In genomic region chr19:12052571-12053169, GRCh38 we compare ENCODE assay signal across 7 cellular contexts. TPM values are rescaled to one million over a fixed set of nuclear protein-coding genes. Genes with fewer than 3 reads are reported as not detected.
DNase-seq lines count a peak whose midpoint lies in the region; ATAC-seq and TF ChIP-seq lines count a peak whose summit lies in the region.

ZNF878 (minus strand) TSS chr19:12052961; CDS start chr19:12052801, 160 bp downstream.

- H3K27ac Mint-ChIP-seq in activated CD4-positive, alpha-beta T cell treated with anti-CD3 and anti-CD28 coated beads for 36 hours: peak within 1 kb of the TSS; percentile 2

- H3K9me3 ChIP-seq in duodenal mucosa (ENCODE audit: control insufficient read depth in 1 of 2, low read length in 2 of 2) (peaks cover 0 to 2% of the 10 kb centered on the region in 2 donors), liver (ENCODE audit: control insufficient read depth in 4 of 4, low read length in 3 of 4) (peaks cover 0 to 2% (median under 1%) of the 10 kb centered on the region in 4 donors)

- H3K4me1 ChIP-seq in duodenal mucosa (ENCODE audit: control insufficient read depth in 1 of 2, insufficient read depth in 2 of 2, low read length in 2 of 2): peaks cover 4 to 9% of the 10 kb centered on the region in 2 donors
- peaks cover 0 to 17% (median 5%) of the 10 kb centered on the region in 4 donors for H3K4me1 ChIP-seq in liver (ENCODE audit: control insufficient read depth in 4 of 4, insufficient read depth in 4 of 4, low read length in 3 of 4)

- no peak for TF ChIP-seq RAD21 in liver (IDR thresholded peaks at IDR 0.05)

- WGBS in liver: 2% methylated on average over 39 of the region's 39 CpGs

- H3K4me3 ChIP-seq in duodenal mucosa (ENCODE audit: low read depth in 1 of 2, low read length in 2 of 2) (peak within 1 kb of the TSS; percentile 86 to 88), liver (ENCODE audit: low read depth in 1 of 3, low read length in 3 of 3) (peak within 1 kb of the TSS; percentile 48 to 91 (median 75))

- H3K4me3 Mint-ChIP-seq in activated CD4-positive, alpha-beta T cell treated with anti-CD3 and anti-CD28 coated beads for 36 hours: peak within 1 kb of the TSS; percentile 66

- H3K9me3 Mint-ChIP-seq in activated CD4-positive, alpha-beta T cell treated with anti-CD3 and anti-CD28 coated beads for 36 hours (ENCODE audit: low read depth): no peaks in the 10 kb centered on the region

- TF ChIP-seq CTCF in liver (IDR thresholded peaks at IDR 0.05; ENCODE audit: low read depth, low read length, missing input control): no peak

- H3K27me3 ChIP-seq in duodenal mucosa (ENCODE audit: control insufficient read depth in 1 of 2, insufficient read depth in 2 of 2, low read length in 2 of 2) (no peaks in the 10 kb centered on the region), liver (ENCODE audit: control insufficient read depth in 4 of 4, insufficient read depth in 4 of 4, low read length in 3 of 4) (no peaks in the 10 kb centered on the region)

- CTCF ChIA-PET in activated CD4-positive, alpha-beta T cell treated with anti-CD3 and anti-CD28 coated beads for 36 hours (lab: Charles Lee): interaction anchor here (0.7 to 1.3 kb wide), 5 partner anchors 38 to 225 kb away, joined by 3 to 5 read pairs (median 3); no protein-coding TSS in a partner anchor

- intact Hi-C loops in activated CD4-positive, alpha-beta T cell treated with anti-CD3 and anti-CD28 coated beads for 36 hours (cut with DNase I, micrococcal nuclease): loop anchor here in 1 of 2 experiments (1.0 to 2.0 kb wide), 3 partner anchors 52 to 128 kb away; no protein-coding TSS in a partner anchor

- peaks cover 14% of the 10 kb centered on the region for H3K27me3 Mint-ChIP-seq in activated CD4-positive, alpha-beta T cell treated with anti-CD3 and anti-CD28 coated beads for 36 hours

- H3K36me3 ChIP-seq in duodenal mucosa (ENCODE audit: control insufficient read depth in 1 of 2, insufficient read depth in 2 of 2, low read length in 2 of 2): no peaks in the 10 kb centered on the region
- H3K36me3 ChIP-seq in liver (ENCODE audit: control insufficient read depth in 4 of 4, insufficient read depth in 3 of 4, low read depth in 1 of 4, low read length in 3 of 4): no peaks in the 10 kb centered on the region

- POLR2A ChIA-PET in activated CD4-positive, alpha-beta T cell treated with anti-CD3 and anti-CD28 coated beads for 36 hours (lab: Charles Lee): interaction anchor here (0.5 kb wide), 1 partner anchor 27 kb away, joined by 3 read pairs; no protein-coding TSS in a partner anchor

- ATAC-seq in GM18498 (IDR thresholded peaks at IDR 0.05; ENCODE audit: unreplicated experiment): peak; percentile 83
- peak; percentile 48 for ATAC-seq in HG02885 (IDR thresholded peaks at IDR 0.05; ENCODE audit: poor library complexity, unreplicated experiment)
- peak; percentile 95 for ATAC-seq in activated CD4-positive, alpha-beta T cell treated with anti-CD3 and anti-CD28 coated beads for 36 hours

- peaks cover 5% of the 10 kb centered on the region for H3K36me3 Mint-ChIP-seq in activated CD4-positive, alpha-beta T cell treated with anti-CD3 and anti-CD28 coated beads for 36 hours (ENCODE audit: low read depth)

- DNase-seq in NCI-H2171 treated with DMSO at 0.1 percent for 48 hours (lab: John Stamatoyannopoulos, UW): peak; percentile 37
- peak; percentile 82 for DNase-seq in activated CD4-positive, alpha-beta T cell treated with anti-CD3 and anti-CD28 coated beads for 36 hours
- peak; percentile 57 for DNase-seq in stimulated activated CD4-positive, alpha-beta T cell treated with anti-CD3 and anti-CD28 coated beads, Interleukin-4, amount 100 ng/mL, for 1 hour

- H3K27ac ChIP-seq in duodenal mucosa (ENCODE audit: low read depth, low read length) (no peak within 1 kb of the TSS), liver (ENCODE audit: low read depth in 1 of 2, low read length in 2 of 2) (peak within 1 kb of the TSS; percentile 49 to 54)

- H3K4me1 Mint-ChIP-seq in activated CD4-positive, alpha-beta T cell treated with anti-CD3 and anti-CD28 coated beads for 36 hours: peaks cover 9% of the 10 kb centered on the region

- H3K9ac ChIP-seq in duodenal mucosa (ENCODE audit: low read depth in 1 of 2, low read length in 2 of 2) (peak within 1 kb of the TSS; percentile 39 to 69), liver (ENCODE audit: low read depth in 1 of 2, low read length in 2 of 2) (peak within 1 kb of the TSS in 1 of 2 donors; percentile 17)

TF ChIP-seq in liver, 16 proteins besides CTCF, POLR2A, EP300 and RAD21:
- TF ChIP-seq, protein P1, sequence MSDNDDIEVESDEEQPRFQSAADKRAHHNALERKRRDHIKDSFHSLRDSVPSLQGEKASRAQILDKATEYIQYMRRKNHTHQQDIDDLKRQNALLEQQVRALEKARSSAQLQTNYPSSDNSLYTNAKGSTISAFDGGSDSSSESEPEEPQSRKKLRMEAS (IDR thresholded peaks at IDR 0.05): no peak
- TF ChIP-seq HNF4G (IDR thresholded peaks at IDR 0.05) (no peak), JUND (IDR thresholded peaks at IDR 0.05) (no peak), NR2F2 (IDR thresholded peaks at IDR 0.05) (no peak), YY1 (IDR thresholded peaks at IDR 0.05) (no peak), FOXA2 (IDR thresholded peaks at IDR 0.05) (no peak), EGR1 (IDR thresholded peaks at IDR 0.05; ENCODE audit: low read depth in 2 of 2) (no peak), TAF1 (conservative IDR thresholded peaks at IDR 0.05) (peak; percentile 96), GABPA (IDR thresholded peaks at IDR 0.05 in 1 of 2, conservative IDR thresholded peaks at IDR 0.05 in 1 of 2) (peak in 1 of 2 donors; percentile 9), RXRA (IDR thresholded peaks at IDR 0.05) (no peak), ATF3 (IDR thresholded peaks at IDR 0.05) (no peak), HNF4A (conservative IDR thresholded peaks at IDR 0.05) (no peak), FOXA1 (IDR thresholded peaks at IDR 0.05) (no peak), SP1 (IDR thresholded peaks at IDR 0.05) (peak; percentile 38)
- TF ChIP-seq, protein P2, sequence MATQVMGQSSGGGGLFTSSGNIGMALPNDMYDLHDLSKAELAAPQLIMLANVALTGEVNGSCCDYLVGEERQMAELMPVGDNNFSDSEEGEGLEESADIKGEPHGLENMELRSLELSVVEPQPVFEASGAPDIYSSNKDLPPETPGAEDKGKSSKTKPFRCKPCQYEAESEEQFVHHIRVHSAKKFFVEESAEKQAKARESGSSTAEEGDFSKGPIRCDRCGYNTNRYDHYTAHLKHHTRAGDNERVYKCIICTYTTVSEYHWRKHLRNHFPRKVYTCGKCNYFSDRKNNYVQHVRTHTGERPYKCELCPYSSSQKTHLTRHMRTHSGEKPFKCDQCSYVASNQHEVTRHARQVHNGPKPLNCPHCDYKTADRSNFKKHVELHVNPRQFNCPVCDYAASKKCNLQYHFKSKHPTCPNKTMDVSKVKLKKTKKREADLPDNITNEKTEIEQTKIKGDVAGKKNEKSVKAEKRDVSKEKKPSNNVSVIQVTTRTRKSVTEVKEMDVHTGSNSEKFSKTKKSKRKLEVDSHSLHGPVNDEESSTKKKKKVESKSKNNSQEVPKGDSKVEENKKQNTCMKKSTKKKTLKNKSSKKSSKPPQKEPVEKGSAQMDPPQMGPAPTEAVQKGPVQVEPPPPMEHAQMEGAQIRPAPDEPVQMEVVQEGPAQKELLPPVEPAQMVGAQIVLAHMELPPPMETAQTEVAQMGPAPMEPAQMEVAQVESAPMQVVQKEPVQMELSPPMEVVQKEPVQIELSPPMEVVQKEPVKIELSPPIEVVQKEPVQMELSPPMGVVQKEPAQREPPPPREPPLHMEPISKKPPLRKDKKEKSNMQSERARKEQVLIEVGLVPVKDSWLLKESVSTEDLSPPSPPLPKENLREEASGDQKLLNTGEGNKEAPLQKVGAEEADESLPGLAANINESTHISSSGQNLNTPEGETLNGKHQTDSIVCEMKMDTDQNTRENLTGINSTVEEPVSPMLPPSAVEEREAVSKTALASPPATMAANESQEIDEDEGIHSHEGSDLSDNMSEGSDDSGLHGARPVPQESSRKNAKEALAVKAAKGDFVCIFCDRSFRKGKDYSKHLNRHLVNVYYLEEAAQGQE (IDR thresholded peaks at IDR 0.05): peak; percentile 42
- TF ChIP-seq, protein P3, sequence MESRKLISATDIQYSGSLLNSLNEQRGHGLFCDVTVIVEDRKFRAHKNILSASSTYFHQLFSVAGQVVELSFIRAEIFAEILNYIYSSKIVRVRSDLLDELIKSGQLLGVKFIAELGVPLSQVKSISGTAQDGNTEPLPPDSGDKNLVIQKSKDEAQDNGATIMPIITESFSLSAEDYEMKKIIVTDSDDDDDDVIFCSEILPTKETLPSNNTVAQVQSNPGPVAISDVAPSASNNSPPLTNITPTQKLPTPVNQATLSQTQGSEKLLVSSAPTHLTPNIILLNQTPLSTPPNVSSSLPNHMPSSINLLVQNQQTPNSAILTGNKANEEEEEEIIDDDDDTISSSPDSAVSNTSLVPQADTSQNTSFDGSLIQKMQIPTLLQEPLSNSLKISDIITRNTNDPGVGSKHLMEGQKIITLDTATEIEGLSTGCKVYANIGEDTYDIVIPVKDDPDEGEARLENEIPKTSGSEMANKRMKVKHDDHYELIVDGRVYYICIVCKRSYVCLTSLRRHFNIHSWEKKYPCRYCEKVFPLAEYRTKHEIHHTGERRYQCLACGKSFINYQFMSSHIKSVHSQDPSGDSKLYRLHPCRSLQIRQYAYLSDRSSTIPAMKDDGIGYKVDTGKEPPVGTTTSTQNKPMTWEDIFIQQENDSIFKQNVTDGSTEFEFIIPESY (IDR thresholded peaks at IDR 0.05): no peak

RNA-seq across cellular contexts. Expression of gene ZNF878, which starts in this region (rescaled TPM):
- 1 to 10 TPM; 1.1 TPM for total RNA-seq in activated CD4-positive, alpha-beta T cell treated with anti-CD3 and anti-CD28 coated beads for 36 hours
- under 1 TPM; 0.25 to 0.33 TPM for total RNA-seq in liver
- not detected for polyA plus RNA-seq in liver
